In the genomic region with DNA sequence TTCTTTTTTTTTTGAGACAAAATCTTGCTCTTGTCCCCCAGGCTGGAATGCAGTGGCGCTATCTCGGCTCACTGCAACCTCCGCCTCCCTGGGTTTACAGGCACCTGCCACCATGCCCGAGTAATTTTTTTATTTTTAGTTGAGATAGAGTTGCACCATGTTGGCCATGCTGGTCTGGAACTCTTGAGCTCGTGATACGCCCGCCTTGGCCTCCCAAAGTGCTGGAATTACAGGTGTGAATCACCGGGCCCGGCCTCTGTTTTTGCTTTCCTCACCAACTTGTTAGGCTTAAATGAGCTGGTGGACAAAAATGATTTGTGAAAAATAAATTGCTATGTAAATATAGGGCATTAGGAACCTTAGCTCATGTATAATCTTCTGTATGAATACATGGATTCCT, we compare ENCODE assay signal across 33 cellular contexts. TPM values are rescaled to one million over a fixed set of nuclear protein-coding genes. Genes with fewer than 3 reads are reported as not detected.
DNase-seq lines count a peak whose midpoint lies in the region; ATAC-seq lines count a peak whose summit lies in the region.
"Had no signal": no experiment of that assay in that cellular context is flagged by ENCODE, and none has a peak within 500 bp of the region (broad histone marks: within the 10 kb centered on the region; RNA-seq: fewer than 3 reads in every experiment).

No MANE protein-coding gene starts in this region.

- H2AK5ac ChIP-seq in trophoblast cell (ENCODE audit: low read length) = no peak overlapping the region

- no peak overlapping the region for H4K12ac ChIP-seq in trophoblast cell (ENCODE audit: low read depth, low read length)

- ATAC-seq in T-helper 17 cell (no peak), HG03469 (IDR thresholded peaks at IDR 0.05; ENCODE audit: unreplicated experiment) (no peak)
- ATAC-seq: A549; CD8-positive, alpha-beta T cell had no signal

- no peak overlapping the region for H3K23ac ChIP-seq in trophoblast cell (ENCODE audit: low read length)

- H4K8ac ChIP-seq in trophoblast cell (ENCODE audit: low read depth, low read length) = no peak overlapping the region

- H3K4me3 Mint-ChIP-seq in T-helper 17 cell = no peak overlapping the region
- H3K4me3 Mint-ChIP-seq: B cell; CD14-positive monocyte; CD4-positive, alpha-beta memory T cell; CD4-positive, alpha-beta T cell; CD8-positive, alpha-beta memory T cell; CD8-positive, alpha-beta T cell had no signal

- H3K4me2 ChIP-seq in trophoblast cell (ENCODE audit: low read length) = no peak overlapping the region
- H3K4me2 ChIP-seq: A549; BLaER1; BLaER1 treated with 17β-estradiol and CSF1 and Interleukin-3, amounts not matched to agents 10 nM and 100 nM had no signal

- no peak overlapping the region for H3K18ac ChIP-seq in trophoblast cell (ENCODE audit: low read length)

- H3K9me3 ChIP-seq in T-helper 17 cell (ENCODE audit: control insufficient read depth, low read length, poor library complexity, severe bottlenecking) (no peaks in the 10 kb centered on the region), trophoblast cell (ENCODE audit: insufficient read depth, low read depth, low read length) (peaks cover 2% of the 10 kb centered on the region)
- H3K9me3 ChIP-seq: A549; BE2C; BLaER1; BLaER1 treated with 17β-estradiol and CSF1 and Interleukin-3, amounts not matched to agents 10 nM and 100 nM; Caco-2 had no signal

- no peak overlapping the region for H2BK120ac ChIP-seq in trophoblast cell (ENCODE audit: insufficient read depth, low read length, poor library complexity)

- H3K36me3 ChIP-seq in trophoblast cell (ENCODE audit: control insufficient read depth in 1 of 2, insufficient read depth in 2 of 2, low read length in 2 of 2) = no peaks in the 10 kb centered on the region
- H3K36me3 ChIP-seq: BE2C; BLaER1; BLaER1 treated with 17β-estradiol and CSF1 and Interleukin-3, amounts not matched to agents 10 nM and 100 nM had no signal

- no peak overlapping the region for H3K14ac ChIP-seq in trophoblast cell (ENCODE audit: low read length)

- no peaks in the 10 kb centered on the region for H3K4me1 ChIP-seq in trophoblast cell (ENCODE audit: control insufficient read depth in 1 of 2, insufficient read depth in 2 of 2, low read length in 2 of 2)
- H3K4me1 ChIP-seq: A549, BE2C, Caco-2 had no signal

- no peaks in the 10 kb centered on the region for H3K27me3 ChIP-seq in trophoblast cell (ENCODE audit: insufficient read depth, low read length)
- H3K27me3 ChIP-seq: BE2C; BLaER1; BLaER1 treated with 17β-estradiol and CSF1 and Interleukin-3, amounts not matched to agents 10 nM and 100 nM had no signal

- no peaks in the 10 kb centered on the region for H3K36me3 Mint-ChIP-seq in T-helper 17 cell (ENCODE audit: low read depth)
- H3K36me3 Mint-ChIP-seq: CD14-positive monocyte; CD4-positive, alpha-beta memory T cell; CD4-positive, CD25-positive, alpha-beta regulatory T cell; CD8-positive, alpha-beta memory T cell; CD8-positive, alpha-beta T cell had no signal

- H3K9ac ChIP-seq in trophoblast cell (ENCODE audit: low read length) = no peak overlapping the region
- H3K9ac ChIP-seq: BLaER1; BLaER1 treated with 17β-estradiol and CSF1 and Interleukin-3, amounts not matched to agents 10 nM and 100 nM had no signal

- H3K4me3 ChIP-seq in trophoblast cell (ENCODE audit: low read depth, low read length) = no peak overlapping the region
- H3K4me3 ChIP-seq: A549; BLaER1; BLaER1 treated with 17β-estradiol and CSF1 and Interleukin-3, amounts not matched to agents 10 nM and 100 nM had no signal

- H2BK5ac ChIP-seq in trophoblast cell (ENCODE audit: low read depth, low read length, poor library complexity) = no peak overlapping the region

- H2BK12ac ChIP-seq in trophoblast cell (ENCODE audit: low read length) = no peak overlapping the region

- WGBS in trophoblast cell (ENCODE audit: extremely low coverage, insufficient coverage, insufficient read length) = no CpG with 5 or more reads among the region's 9 CpGs

- H3K27me3 Mint-ChIP-seq in T-helper 17 cell = no peaks in the 10 kb centered on the region
- H3K27me3 Mint-ChIP-seq: B cell; CD4-positive, alpha-beta memory T cell; CD4-positive, alpha-beta T cell; CD8-positive, alpha-beta memory T cell had no signal

- no peak overlapping the region for H3K27ac ChIP-seq in trophoblast cell (ENCODE audit: low read depth, low read length)
- H3K27ac ChIP-seq: 22Rv1; A549; BLaER1; BLaER1 treated with 17β-estradiol and CSF1 and Interleukin-3, amounts not matched to agents 10 nM and 100 nM; C4-2B had no signal

- H3K79me2 ChIP-seq in trophoblast cell (ENCODE audit: control insufficient read depth, insufficient read depth, low read length, poor library complexity) = no peaks in the 10 kb centered on the region

- H4K91ac ChIP-seq in trophoblast cell (ENCODE audit: low read depth, low read length) = no peak overlapping the region

- no peak overlapping the region for H2AFZ ChIP-seq in trophoblast cell (ENCODE audit: insufficient read depth, low read length, poor library complexity)

- peak; percentile 14 for DNase-seq in activated effector memory CD4-positive, alpha-beta T cell treated with anti-CD3 and anti-CD28 coated beads, Interleukin-2, amount 50 U/mL, for 16 hours
- DNase-seq in activated effector memory CD4-positive, alpha-beta T cell treated with Interleukin-2 at 50 U/mL for 16 hours = no peak
- DNase-seq in T-helper 17 cell (no peak), trophoblast cell (peak; percentile 84 to 88), Ammon's horn (ENCODE audit: low spot score) (no peak)
- DNase-seq: 8988T; ACHN; AML-193; BE2C; C1 segment of cervical spinal cord; Caco-2; Calu3; CD4-positive, alpha-beta memory T cell; CD4-positive, alpha-beta T cell; CD4-positive, CD25-positive, alpha-beta regulatory T cell; CD8-positive, alpha-beta memory T cell; CD8-positive, alpha-beta T cell; COR-L47; DMS 273 treated with DMSO at 0.1 percent for 48 hours; DMS153; DMS53; DMS79; DMS79 treated with DMSO at 0.1 percent for 48 hours; DND-41; EL had no signal

- H3K4me1 Mint-ChIP-seq in T-helper 17 cell = peaks cover 8% of the 10 kb centered on the region

- H3K79me1 ChIP-seq in trophoblast cell (ENCODE audit: low read length) = no peaks in the 10 kb centered on the region

- H3K27ac Mint-ChIP-seq in T-helper 17 cell = peak overlapping the region; percentile 3
- H3K27ac Mint-ChIP-seq: B cell; CD14-positive monocyte; CD4-positive, alpha-beta T cell; CD4-positive, CD25-positive, alpha-beta regulatory T cell; CD8-positive, alpha-beta memory T cell; CD8-positive, alpha-beta T cell had no signal

- no peak overlapping the region for H3K4ac ChIP-seq in trophoblast cell (ENCODE audit: low read depth, low read length)

RNA-seq across cellular contexts. Expression of gene MEI1, which starts 3.5 kb away (rescaled TPM):
- 10 to 100 TPM; 53.8 to 60.9 TPM for total RNA-seq in T-helper 17 cell
- 0.08 and 0.32 TPM in 2 replicates for polyA plus RNA-seq in trophoblast cell (2013)
- total RNA-seq: Caco-2 had no signal

RNA-seq across cellular contexts. Expression of gene SNU13, which starts 14.1 kb away (rescaled TPM):
- total RNA-seq in T-helper 17 cell = 100 to 1,000 TPM; 120 to 148 TPM
- polyA plus RNA-seq in trophoblast cell (2013) = 142 and 148 TPM in 2 replicates

Comparison
In these comparisons a context has a peak if more than half of its experiments do, and no peak if none do; other contexts are left out.
1. DNase-seq: peak in activated effector memory CD4-positive, alpha-beta T cell treated with anti-CD3 and anti-CD28 coated beads, Interleukin-2, amount 50 U/mL, for 16 hours (single experiment) and trophoblast cell (2 of 2); none in activated effector memory CD4-positive, alpha-beta T cell treated with Interleukin-2 at 50 U/mL for 16 hours (single experiment), T-helper 17 cell (0 of 3) and Ammon's horn (single experiment).